ENCODE assay signal across 1 cellular context in the genomic region with DNA sequence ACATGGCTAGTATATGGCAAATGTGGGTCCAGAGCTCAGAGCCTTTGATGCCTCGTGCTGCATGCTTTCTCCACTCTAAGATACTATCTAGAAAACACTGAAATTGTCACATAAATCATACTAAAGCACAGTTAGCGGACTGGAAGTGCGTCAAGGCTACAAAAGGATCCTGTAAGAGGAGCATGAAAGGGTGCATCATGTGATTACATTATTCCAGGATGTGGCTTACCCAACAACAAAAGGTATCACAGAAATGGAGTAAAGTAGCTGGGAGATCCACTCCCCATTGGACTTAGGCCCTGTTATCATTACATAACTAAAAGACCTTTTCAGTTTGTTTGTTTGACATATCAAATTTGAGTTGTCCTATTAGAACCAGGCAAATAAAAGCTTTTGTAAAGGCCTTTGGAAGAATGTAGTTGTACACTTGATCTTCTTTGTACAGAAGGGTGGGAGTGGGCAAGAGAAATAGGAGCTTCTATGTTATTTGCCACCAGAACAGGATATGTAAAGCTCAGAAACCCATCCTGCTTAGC.
TF ChIP-seq lines count a peak whose summit lies in the region.

No MANE protein-coding gene starts in this region.

TF ChIP-seq in HepG2, 621 proteins besides CTCF, POLR2A, EP300 and RAD21 (continued from another document and continues in another):
- TF ChIP-seq ZHX1 (CRISPR knock-in tag; IDR thresholded peaks at IDR 0.05; ENCODE audit: low read depth) (no peak), ZNF318 (CRISPR knock-in tag; IDR thresholded peaks at IDR 0.05) (no peak), ISX (CRISPR knock-in tag; conservative IDR thresholded peaks at IDR 0.05) (no peak), SCMH1 (CRISPR knock-in tag; IDR thresholded peaks at IDR 0.05; ENCODE audit: borderline replicate concordance) (no peak), THAP11 (CRISPR knock-in tag; IDR thresholded peaks at IDR 0.05) (peak; percentile 46; the same call in 1 of the 2 replicates), ZNF691 (CRISPR knock-in tag; IDR thresholded peaks at IDR 0.05; ENCODE audit: borderline replicate concordance, low read depth) (no peak), PHF5A (CRISPR knock-in tag; IDR thresholded peaks at IDR 0.05; ENCODE audit: low read depth, unreplicated experiment) (no peak), ZNF709 (CRISPR knock-in tag; IDR thresholded peaks at IDR 0.05) (no peak), ZSCAN31 (CRISPR knock-in tag; IDR thresholded peaks at IDR 0.05; ENCODE audit: low read depth) (no peak), ATF1 (CRISPR knock-in tag; IDR thresholded peaks at IDR 0.05) (no peak), FOXA1 (IDR thresholded peaks at IDR 0.05) (no peak), FOXA1 (CRISPR knock-in tag; IDR thresholded peaks at IDR 0.05) (peak; percentile 57; the same call in 1 of the 2 replicates), FLYWCH1 (CRISPR knock-in tag; IDR thresholded peaks at IDR 0.05) (no peak), KDM3A (CRISPR knock-in tag; IDR thresholded peaks at IDR 0.05; ENCODE audit: low read depth) (no peak), ZNF678 (CRISPR knock-in tag; IDR thresholded peaks at IDR 0.05) (no peak), DNMT1 (CRISPR knock-in tag; IDR thresholded peaks at IDR 0.05) (no peak), ZNF12 (CRISPR knock-in tag; IDR thresholded peaks at IDR 0.05) (0 out of 2 replicates have a peak, but pooled peaks have one; percentile 31), MAFK (conservative IDR thresholded peaks at IDR 0.05 in 1 of 2, IDR thresholded peaks at IDR 0.05 in 1 of 2; ENCODE audit: low read length in 2 of 2) (no peak; a peak in 1 of 4 replicates), HOXA3 (CRISPR knock-in tag; IDR thresholded peaks at IDR 0.05) (no peak), TARDBP (CRISPR knock-in tag; IDR thresholded peaks at IDR 0.05) (no peak), MEIS2 (CRISPR knock-in tag; IDR thresholded peaks at IDR 0.05) (no peak; the same call in 1 of the 2 replicates), ZKSCAN8 (CRISPR knock-in tag; IDR thresholded peaks at IDR 0.05; ENCODE audit: borderline replicate concordance) (no peak), HNRNPLL (IDR thresholded peaks at IDR 0.05; ENCODE audit: low read depth, low read length, poor library complexity, severe bottlenecking) (no peak)
- TF ChIP-seq, protein P1, sequence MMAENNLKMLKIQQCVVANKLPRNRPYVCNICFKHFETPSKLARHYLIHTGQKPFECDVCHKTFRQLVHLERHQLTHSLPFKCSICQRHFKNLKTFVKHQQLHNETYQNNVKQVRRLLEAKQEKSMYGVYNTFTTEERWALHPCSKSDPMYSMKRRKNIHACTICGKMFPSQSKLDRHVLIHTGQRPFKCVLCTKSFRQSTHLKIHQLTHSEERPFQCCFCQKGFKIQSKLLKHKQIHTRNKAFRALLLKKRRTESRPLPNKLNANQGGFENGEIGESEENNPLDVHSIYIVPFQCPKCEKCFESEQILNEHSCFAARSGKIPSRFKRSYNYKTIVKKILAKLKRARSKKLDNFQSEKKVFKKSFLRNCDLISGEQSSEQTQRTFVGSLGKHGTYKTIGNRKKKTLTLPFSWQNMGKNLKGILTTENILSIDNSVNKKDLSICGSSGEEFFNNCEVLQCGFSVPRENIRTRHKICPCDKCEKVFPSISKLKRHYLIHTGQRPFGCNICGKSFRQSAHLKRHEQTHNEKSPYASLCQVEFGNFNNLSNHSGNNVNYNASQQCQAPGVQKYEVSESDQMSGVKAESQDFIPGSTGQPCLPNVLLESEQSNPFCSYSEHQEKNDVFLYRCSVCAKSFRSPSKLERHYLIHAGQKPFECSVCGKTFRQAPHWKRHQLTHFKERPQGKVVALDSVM (CRISPR knock-in tag; IDR thresholded peaks at IDR 0.05) = no peak
- TF ChIP-seq, protein P2, sequence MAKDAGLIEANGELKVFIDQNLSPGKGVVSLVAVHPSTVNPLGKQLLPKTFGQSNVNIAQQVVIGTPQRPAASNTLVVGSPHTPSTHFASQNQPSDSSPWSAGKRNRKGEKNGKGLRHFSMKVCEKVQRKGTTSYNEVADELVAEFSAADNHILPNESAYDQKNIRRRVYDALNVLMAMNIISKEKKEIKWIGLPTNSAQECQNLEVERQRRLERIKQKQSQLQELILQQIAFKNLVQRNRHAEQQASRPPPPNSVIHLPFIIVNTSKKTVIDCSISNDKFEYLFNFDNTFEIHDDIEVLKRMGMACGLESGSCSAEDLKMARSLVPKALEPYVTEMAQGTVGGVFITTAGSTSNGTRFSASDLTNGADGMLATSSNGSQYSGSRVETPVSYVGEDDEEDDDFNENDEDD (CRISPR knock-in tag; IDR thresholded peaks at IDR 0.05; ENCODE audit: borderline replicate concordance) = no peak
- TF ChIP-seq, protein P3, sequence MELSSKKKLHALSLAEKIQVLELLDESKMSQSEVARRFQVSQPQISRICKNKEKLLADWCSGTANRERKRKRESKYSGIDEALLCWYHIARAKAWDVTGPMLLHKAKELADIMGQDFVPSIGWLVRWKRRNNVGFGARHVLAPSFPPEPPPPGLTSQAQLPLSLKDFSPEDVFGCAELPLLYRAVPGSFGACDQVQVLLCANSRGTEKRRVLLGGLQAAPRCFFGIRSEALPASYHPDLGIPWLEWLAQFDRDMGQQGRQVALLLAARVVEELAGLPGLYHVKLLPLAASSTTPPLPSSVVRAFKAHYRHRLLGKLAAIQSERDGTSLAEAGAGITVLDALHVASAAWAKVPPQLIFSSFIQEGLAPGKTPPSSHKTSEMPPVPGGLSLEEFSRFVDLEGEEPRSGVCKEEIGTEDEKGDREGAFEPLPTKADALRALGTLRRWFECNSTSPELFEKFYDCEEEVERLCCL (CRISPR knock-in tag; IDR thresholded peaks at IDR 0.05; ENCODE audit: borderline replicate concordance) = no peak
- TF ChIP-seq, protein P4, sequence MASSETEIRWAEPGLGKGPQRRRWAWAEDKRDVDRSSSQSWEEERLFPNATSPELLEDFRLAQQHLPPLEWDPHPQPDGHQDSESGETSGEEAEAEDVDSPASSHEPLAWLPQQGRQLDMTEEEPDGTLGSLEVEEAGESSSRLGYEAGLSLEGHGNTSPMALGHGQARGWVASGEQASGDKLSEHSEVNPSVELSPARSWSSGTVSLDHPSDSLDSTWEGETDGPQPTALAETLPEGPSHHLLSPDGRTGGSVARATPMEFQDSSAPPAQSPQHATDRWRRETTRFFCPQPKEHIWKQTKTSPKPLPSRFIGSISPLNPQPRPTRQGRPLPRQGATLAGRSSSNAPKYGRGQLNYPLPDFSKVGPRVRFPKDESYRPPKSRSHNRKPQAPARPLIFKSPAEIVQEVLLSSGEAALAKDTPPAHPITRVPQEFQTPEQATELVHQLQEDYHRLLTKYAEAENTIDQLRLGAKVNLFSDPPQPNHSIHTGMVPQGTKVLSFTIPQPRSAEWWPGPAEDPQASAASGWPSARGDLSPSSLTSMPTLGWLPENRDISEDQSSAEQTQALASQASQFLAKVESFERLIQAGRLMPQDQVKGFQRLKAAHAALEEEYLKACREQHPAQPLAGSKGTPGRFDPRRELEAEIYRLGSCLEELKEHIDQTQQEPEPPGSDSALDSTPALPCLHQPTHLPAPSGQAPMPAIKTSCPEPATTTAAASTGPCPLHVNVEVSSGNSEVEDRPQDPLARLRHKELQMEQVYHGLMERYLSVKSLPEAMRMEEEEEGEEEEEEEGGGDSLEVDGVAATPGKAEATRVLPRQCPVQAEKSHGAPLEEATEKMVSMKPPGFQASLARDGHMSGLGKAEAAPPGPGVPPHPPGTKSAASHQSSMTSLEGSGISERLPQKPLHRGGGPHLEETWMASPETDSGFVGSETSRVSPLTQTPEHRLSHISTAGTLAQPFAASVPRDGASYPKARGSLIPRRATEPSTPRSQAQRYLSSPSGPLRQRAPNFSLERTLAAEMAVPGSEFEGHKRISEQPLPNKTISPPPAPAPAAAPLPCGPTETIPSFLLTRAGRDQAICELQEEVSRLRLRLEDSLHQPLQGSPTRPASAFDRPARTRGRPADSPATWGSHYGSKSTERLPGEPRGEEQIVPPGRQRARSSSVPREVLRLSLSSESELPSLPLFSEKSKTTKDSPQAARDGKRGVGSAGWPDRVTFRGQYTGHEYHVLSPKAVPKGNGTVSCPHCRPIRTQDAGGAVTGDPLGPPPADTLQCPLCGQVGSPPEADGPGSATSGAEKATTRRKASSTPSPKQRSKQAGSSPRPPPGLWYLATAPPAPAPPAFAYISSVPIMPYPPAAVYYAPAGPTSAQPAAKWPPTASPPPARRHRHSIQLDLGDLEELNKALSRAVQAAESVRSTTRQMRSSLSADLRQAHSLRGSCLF (CRISPR knock-in tag; IDR thresholded peaks at IDR 0.05; ENCODE audit: borderline replicate concordance) = no peak
- TF ChIP-seq, protein P5, sequence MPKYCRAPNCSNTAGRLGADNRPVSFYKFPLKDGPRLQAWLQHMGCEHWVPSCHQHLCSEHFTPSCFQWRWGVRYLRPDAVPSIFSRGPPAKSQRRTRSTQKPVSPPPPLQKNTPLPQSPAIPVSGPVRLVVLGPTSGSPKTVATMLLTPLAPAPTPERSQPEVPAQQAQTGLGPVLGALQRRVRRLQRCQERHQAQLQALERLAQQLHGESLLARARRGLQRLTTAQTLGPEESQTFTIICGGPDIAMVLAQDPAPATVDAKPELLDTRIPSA (CRISPR knock-in tag; IDR thresholded peaks at IDR 0.05; ENCODE audit: borderline replicate concordance) = no peak
